ENCODE assay signal across 25 cellular contexts in the genomic region with DNA sequence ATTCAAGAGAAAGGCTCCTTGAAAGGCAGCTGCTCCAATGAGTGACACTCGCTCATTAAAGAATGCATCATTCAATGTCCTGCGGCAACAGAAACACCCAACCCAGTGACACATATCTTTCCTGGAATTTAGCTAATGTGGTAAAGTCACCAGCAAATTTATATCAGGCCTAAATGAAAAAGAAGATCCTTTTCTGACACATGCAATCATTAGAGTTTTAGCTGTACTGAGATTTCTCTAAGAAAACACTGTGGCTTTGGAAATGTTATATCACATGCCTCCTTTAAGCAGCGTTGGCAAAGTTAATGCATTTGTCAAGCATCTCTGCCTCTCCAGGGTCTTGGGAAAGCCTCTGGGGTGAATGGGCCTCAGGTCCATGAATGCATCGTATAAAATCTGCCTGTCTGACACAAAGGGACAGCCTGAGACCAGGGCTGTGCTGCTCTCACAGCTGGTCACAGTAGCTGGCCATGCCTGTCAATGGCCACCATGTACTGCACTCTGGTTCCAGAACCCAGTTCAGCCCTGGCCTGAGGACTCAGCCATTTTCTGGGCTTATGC.
DNase-seq lines count a peak whose midpoint lies in the region; ATAC-seq and TF ChIP-seq lines count a peak whose summit lies in the region.
"Had no signal": no experiment of that assay in that cellular context is flagged by ENCODE, and none has a peak within 500 bp of the region (broad histone marks: within the 10 kb centered on the region; RNA-seq: fewer than 3 reads in every experiment).

No MANE protein-coding gene starts in this region.

- DNase-seq in A172 (ENCODE audit: low spot score), result peak; percentile 33
- peak; percentile 81 for DNase-seq in LHCN-M2 (ENCODE audit: low read depth)
- DNase-seq in dedifferentiated amniotic fluid mesenchymal stem cell (ENCODE audit: extremely low spot score), result peak; percentile 31
- no peak for DNase-seq in neural crest cell (ENCODE audit: low read depth, low spot score)
- DNase-seq in mesenchymal stem cell, result no peak
- DNase-seq: 8988T; activated CD4-positive, alpha-beta T cell treated with anti-CD3 and anti-CD28 coated beads for 48 hours; cerebellar nuclear complex; effector memory CD8-positive, alpha-beta T cell; GOT3; left lung; midbrain; NCI-H526; nephron progenitor cell; psoas muscle; SHP77 treated with DMSO at 0.1 percent for 48 hours; small intestine; stimulated activated CD4-positive, alpha-beta T cell treated with anti-CD3 and anti-CD28 coated beads, Interleukin-2, amount 100 ng/mL, for 48 hours; stimulated activated naive CD8-positive, alpha-beta T cell treated with anti-CD3 and anti-CD28 coated beads, Interleukin-15, Interleukin-2, amounts not matched to agents 100 U/mL and 50 U/mL, for 24 hours; upper lobe of left lung had no signal

- peak overlapping the region; percentile 64 for H3K4me3 Mint-ChIP-seq in neural crest cell
- H3K4me3 Mint-ChIP-seq: activated naive CD4-positive, alpha-beta T cell treated with anti-CD3 and anti-CD28 coated beads, Interleukin-2, amount 50 U/mL, for 24 hours; effector memory CD8-positive, alpha-beta T cell; nephron progenitor cell had no signal

- no peak overlapping the region for H2BK5ac ChIP-seq in mesenchymal stem cell (ENCODE audit: low read depth, low read length, poor library complexity, severe bottlenecking)

- H3K4me1 ChIP-seq in mesenchymal stem cell (ENCODE audit: control insufficient read depth, insufficient read depth, low read depth, low read length), result no peaks in the 10 kb centered on the region
- H3K4me1 ChIP-seq: left lung, psoas muscle, upper lobe of left lung had no signal

- peaks cover 0 to 13% of the 10 kb centered on the region in 2 experiments for H3K36me3 ChIP-seq in mesenchymal stem cell (ENCODE audit: control insufficient read depth in 1 of 2, insufficient read depth in 2 of 2, low read depth in 1 of 2, low read length in 2 of 2)
- H3K36me3 ChIP-seq: BLaER1 treated with 17β-estradiol and CSF1 and Interleukin-3, amounts not matched to agents 10 nM and 100 nM; left lung; upper lobe of left lung had no signal

- H4K8ac ChIP-seq in mesenchymal stem cell (ENCODE audit: low read length), result no peak overlapping the region

- H3K9me3 ChIP-seq in mesenchymal stem cell (ENCODE audit: control insufficient read depth, low read length), result no peaks in the 10 kb centered on the region
- H3K9me3 ChIP-seq: BLaER1 treated with 17β-estradiol and CSF1 and Interleukin-3, amounts not matched to agents 10 nM and 100 nM; left lung; psoas muscle; upper lobe of left lung had no signal

- H3K4me2 ChIP-seq in mesenchymal stem cell (ENCODE audit: low read length, poor library complexity, severe bottlenecking), result no peak overlapping the region
- H3K4me2 ChIP-seq: BLaER1 treated with 17β-estradiol and CSF1 and Interleukin-3, amounts not matched to agents 10 nM and 100 nM had no signal

- H2BK15ac ChIP-seq in mesenchymal stem cell (ENCODE audit: low read depth, poor library complexity, severe bottlenecking), result no peak overlapping the region

- no peak overlapping the region for H4K91ac ChIP-seq in mesenchymal stem cell (ENCODE audit: low read length)

- no peak overlapping the region for H2AK5ac ChIP-seq in mesenchymal stem cell (ENCODE audit: low read length, severe bottlenecking)

- H3K18ac ChIP-seq in mesenchymal stem cell (ENCODE audit: low read depth in 1 of 2, low read length in 2 of 2), result no peak overlapping the region

- no peak overlapping the region for H3K4me3 ChIP-seq in mesenchymal stem cell (ENCODE audit: insufficient read depth in 1 of 2, low read depth in 1 of 2, low read length in 2 of 2)
- H3K4me3 ChIP-seq: BLaER1 treated with 17β-estradiol and CSF1 and Interleukin-3, amounts not matched to agents 10 nM and 100 nM; left lung; psoas muscle; upper lobe of left lung had no signal

- H3K9ac ChIP-seq in mesenchymal stem cell (ENCODE audit: low read length), result no peak overlapping the region
- H3K9ac ChIP-seq: BLaER1 treated with 17β-estradiol and CSF1 and Interleukin-3, amounts not matched to agents 10 nM and 100 nM had no signal

- H3K79me1 ChIP-seq in mesenchymal stem cell (replicated peaks; ENCODE audit: low read length, poor library complexity, severe bottlenecking), result no peaks in the 10 kb centered on the region

- no peak overlapping the region for H2AFZ ChIP-seq in mesenchymal stem cell (ENCODE audit: low read depth, low read length)

- no peak overlapping the region for H2BK120ac ChIP-seq in mesenchymal stem cell (ENCODE audit: low read depth, low read length)

- H3K4me1 Mint-ChIP-seq in neural crest cell, result peaks cover 47% of the 10 kb centered on the region
- H3K4me1 Mint-ChIP-seq: activated naive CD4-positive, alpha-beta T cell treated with anti-CD3 and anti-CD28 coated beads, Interleukin-2, amount 50 U/mL, for 24 hours; nephron progenitor cell had no signal

- no peaks in the 10 kb centered on the region for H3K27me3 Mint-ChIP-seq in neural crest cell (ENCODE audit: low read depth)
- H3K27me3 Mint-ChIP-seq: activated naive CD4-positive, alpha-beta T cell treated with anti-CD3 and anti-CD28 coated beads, Interleukin-2, amount 50 U/mL, for 24 hours had no signal

- H3K9me3 Mint-ChIP-seq in neural crest cell, result no peaks in the 10 kb centered on the region
- H3K9me3 Mint-ChIP-seq: activated naive CD4-positive, alpha-beta T cell treated with anti-CD3 and anti-CD28 coated beads, Interleukin-2, amount 50 U/mL, for 24 hours; effector memory CD8-positive, alpha-beta T cell; nephron progenitor cell had no signal

- 68% methylated on average over 3 of the region's 4 CpGs for WGBS in mesenchymal stem cell

- H3K23ac ChIP-seq in mesenchymal stem cell (ENCODE audit: low read length in 2 of 2), result no peak overlapping the region

- ATAC-seq in HG03432 (IDR thresholded peaks at IDR 0.05; ENCODE audit: unreplicated experiment) (no peak), HG02938 (IDR thresholded peaks at IDR 0.05; ENCODE audit: unreplicated experiment) (no peak), HG03175 (IDR thresholded peaks at IDR 0.05; ENCODE audit: unreplicated experiment) (no peak)
- ATAC-seq: effector memory CD8-positive, alpha-beta T cell; left lung; psoas muscle; stimulated activated naive CD8-positive, alpha-beta T cell treated with anti-CD3 and anti-CD28 coated beads, Interleukin-15, Interleukin-2, amounts not matched to agents 100 U/mL and 50 U/mL, for 24 hours had no signal

- H3K27ac Mint-ChIP-seq in neural crest cell (ENCODE audit: unreplicated experiment), result peak overlapping the region; percentile 24
- H3K27ac Mint-ChIP-seq: activated naive CD4-positive, alpha-beta T cell treated with anti-CD3 and anti-CD28 coated beads, Interleukin-2, amount 50 U/mL, for 24 hours; effector memory CD8-positive, alpha-beta T cell; nephron progenitor cell had no signal

- no peaks in the 10 kb centered on the region for H3K27me3 ChIP-seq in mesenchymal stem cell (ENCODE audit: control insufficient read depth in 1 of 2, insufficient read depth in 1 of 2, low read length in 2 of 2)
- H3K27me3 ChIP-seq: BLaER1 treated with 17β-estradiol and CSF1 and Interleukin-3, amounts not matched to agents 10 nM and 100 nM; left lung; upper lobe of left lung had no signal

- no peak overlapping the region for H2BK12ac ChIP-seq in mesenchymal stem cell (ENCODE audit: low read length in 2 of 2)

- no peak overlapping the region for H3K27ac ChIP-seq in mesenchymal stem cell (ENCODE audit: low read length, poor library complexity, severe bottlenecking)
- H3K27ac ChIP-seq: BLaER1 treated with 17β-estradiol and CSF1 and Interleukin-3, amounts not matched to agents 10 nM and 100 nM; left lung; psoas muscle; upper lobe of left lung had no signal

- H3K4ac ChIP-seq in mesenchymal stem cell (ENCODE audit: low read depth in 1 of 2, low read length in 2 of 2), result no peak overlapping the region

- no peak for TF ChIP-seq CTCF in neural crest cell (conservative IDR thresholded peaks at IDR 0.05)

- H3K14ac ChIP-seq in mesenchymal stem cell (ENCODE audit: low read length in 2 of 2), result no peak overlapping the region

- H3K36me3 Mint-ChIP-seq in neural crest cell (ENCODE audit: low read depth), result no peaks in the 10 kb centered on the region
- H3K36me3 Mint-ChIP-seq: activated naive CD4-positive, alpha-beta T cell treated with anti-CD3 and anti-CD28 coated beads, Interleukin-2, amount 50 U/mL, for 24 hours had no signal

Comparison
In these comparisons a context has a peak if more than half of its experiments do, and no peak if none do; other contexts are left out.
1. DNase-seq: peak in A172 (single experiment), LHCN-M2 (single experiment) and dedifferentiated amniotic fluid mesenchymal stem cell (single experiment); none in neural crest cell (single experiment) and mesenchymal stem cell (single experiment).